Comparison of ENCODE assay signal across 10 cellular contexts in the genomic region with DNA sequence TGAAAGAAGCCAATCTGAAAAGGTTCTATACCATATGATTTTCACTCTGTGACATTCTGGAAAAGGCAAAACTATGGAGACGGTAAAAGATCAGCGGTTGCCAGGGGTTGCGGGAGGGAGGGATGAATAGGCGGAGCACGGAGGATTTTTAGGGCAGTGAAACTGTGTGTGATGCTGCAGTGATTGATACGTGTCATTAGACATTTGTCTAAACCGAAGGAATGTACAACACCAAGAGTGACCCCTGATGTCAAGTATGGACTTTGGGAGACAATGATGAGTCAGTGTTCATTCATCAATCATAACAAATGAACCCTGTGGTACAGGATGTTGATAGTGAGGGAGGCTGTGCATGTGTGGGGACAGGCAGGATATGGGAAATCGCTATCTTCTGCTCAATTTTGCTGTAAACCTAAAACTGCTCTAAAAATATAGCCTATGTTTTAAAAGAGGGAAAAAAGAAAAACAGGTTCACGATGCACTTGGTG. TPM values are rescaled to one million over a fixed set of nuclear protein-coding genes. Genes with fewer than 3 reads are reported as not detected.
A peak's percentile ranks its signal among the peaks of the same experiment; 100 is the strongest.
DNase-seq lines count a peak whose midpoint lies in the region; ATAC-seq, FAIRE-seq and TF ChIP-seq lines count a peak whose summit lies in the region.
"Had no signal": no experiment of that assay in that cellular context is flagged by ENCODE, and none has a peak within 500 bp of the region (broad histone marks: within the 10 kb centered on the region; RNA-seq: fewer than 3 reads in every experiment).

No MANE protein-coding gene starts in this region.

- H3K9me3 ChIP-seq in HUES64 (ENCODE audit: insufficient read depth, low read depth, low read length) = no peaks in the 10 kb centered on the region
- no peaks in the 10 kb centered on the region for H3K9me3 ChIP-seq in GM12878 (replicated peaks; ENCODE audit: control insufficient read depth, insufficient read depth, low read length)

- RAD21 ChIA-PET in GM12878 (lab: Charles Lee; ENCODE audit: unreplicated experiment) = no interaction called here

- H3K4me1 ChIP-seq in HUES64 (ENCODE audit: insufficient read depth, low read length) (peaks cover 60% of the 10 kb centered on the region), GM12878 (ENCODE audit: control insufficient read depth, insufficient read depth, low read length) (peaks cover 3% of the 10 kb centered on the region; the same call in 1 of the 2 replicates)

- TF ChIP-seq CTCF in GM12878 (IDR thresholded peaks at IDR 0.05 in 2 of 3, conservative IDR thresholded peaks at IDR 0.05 in 1 of 3; ENCODE audit: control insufficient read depth in 2 of 3, extremely low read depth in 1 of 3, insufficient read depth in 1 of 3, low read depth in 3 of 3, low read length in 3 of 3) = no peak

- peak; percentile 56 for FAIRE-seq in GM12878 (lab: Jason Lieb, UNC)

- no peak overlapping the region for H2AFZ ChIP-seq in GM12878 (ENCODE audit: control insufficient read depth, low read depth, low read length)

- peaks cover 3% of the 10 kb centered on the region; the same call in 1 of the 2 replicates for H4K20me1 ChIP-seq in GM12878 (ENCODE audit: control insufficient read depth, insufficient read depth)

- CTCF ChIA-PET in GM12878 (lab: Yijun Ruan, JAX) = interaction anchor here (0.9 kb wide), 1 partner anchor 154 kb away, joined by 4 read pairs; no protein-coding TSS in a partner anchor

- peak overlapping the region; percentile 9; the same call in 1 of the 2 replicates for H3K4me3 ChIP-seq in HUES64 (ENCODE audit: low read length)
- H3K4me3 ChIP-seq in GM12878 = no peak overlapping the region

- ATAC-seq in GM12878 = no peak
- peak; percentile 5 for ATAC-seq in left lobe of liver
- no peak for ATAC-seq in left colon
- ATAC-seq in GM21360 (IDR thresholded peaks at IDR 0.05; ENCODE audit: unreplicated experiment) = no peak
- ATAC-seq in HG02981 (IDR thresholded peaks at IDR 0.05; ENCODE audit: unreplicated experiment) = no peak

- H3K27me3 ChIP-seq in HUES64 (ENCODE audit: insufficient read depth, low read length) (no peaks in the 10 kb centered on the region), GM12878 (replicated peaks in 1 of 2; ENCODE audit: control insufficient read depth in 2 of 2, insufficient read depth in 2 of 2, low read length in 1 of 2) (no peaks in the 10 kb centered on the region)

- DNase-seq in GM12878 (ENCODE audit: low read depth, low spot score) = no peak
- DNase-seq in left lobe of liver (ENCODE audit: low spot score) = no peak
- no peak for DNase-seq in substantia nigra (lab: John Stamatoyannopoulos, UW)
- DNase-seq in NOMO-1 treated with dmso at 0.1 percent for 144 hours (lab: John Stamatoyannopoulos, UW; ENCODE audit: unreplicated experiment) = no peak
- no peak for DNase-seq in left colon
- DNase-seq: nephron progenitor cell had no signal

- no peak for TF ChIP-seq EP300 in GM12878 (IDR thresholded peaks at IDR 0.05; ENCODE audit: borderline replicate concordance in 1 of 2, control insufficient read depth in 1 of 2, low read depth in 2 of 2, low read length in 2 of 2)

- intact Hi-C loops in GM12878 (cut with micrococcal nuclease; ENCODE audit: unreplicated experiment) (no loop called here), left colon (cut with DNase I, micrococcal nuclease) (no loop called here)

- POLR2A ChIA-PET in GM12878 (lab: Charles Lee) = no interaction called here

- no peak overlapping the region for H3K4me2 ChIP-seq in GM12878 (ENCODE audit: control insufficient read depth, insufficient read depth)

- TF ChIP-seq RAD21 in GM12878 (IDR thresholded peaks at IDR 0.05; ENCODE audit: insufficient read depth, low read depth, low read length) = no peak

- no peak for TF ChIP-seq POLR2A in GM12878 (IDR thresholded peaks at IDR 0.05; ENCODE audit: low read depth, low read length)

- H3K27ac ChIP-seq in HUES64 (ENCODE audit: low read depth, low read length) (no peak overlapping the region; the same call in 1 of the 2 replicates), GM12878 (ENCODE audit: control insufficient read depth, insufficient read depth) (no peak overlapping the region), substantia nigra (ENCODE audit: low read depth, low read length, poor library complexity, severe bottlenecking) (peak overlapping the region; percentile 77)
- H3K27ac ChIP-seq: HL-60 had no signal

- peaks cover 4% of the 10 kb centered on the region for H3K79me2 ChIP-seq in GM12878 (ENCODE audit: control insufficient read depth, insufficient read depth, low read length)

- no TSS peak for BruUV-seq in GM12878 (replicated peaks; lab: Mats Ljungman, UMichigan)

- SMC1A ChIA-PET in GM12878 (lab: Charles Lee; ENCODE audit: uncharacterized antibody, unreplicated experiment) = no interaction called here

- peaks cover 4% of the 10 kb centered on the region; the same call in 1 of the 2 replicates for H3K36me3 ChIP-seq in HUES64 (ENCODE audit: insufficient read depth, low read length)
- peaks cover 0 to 4% of the 10 kb centered on the region in 2 experiments; a peak in 1 of 4 replicates for H3K36me3 ChIP-seq in GM12878 (ENCODE audit: control insufficient read depth in 2 of 2, insufficient read depth in 2 of 2, low read length in 1 of 2)

- in situ Hi-C loops in GM12878 (cut with MboI) = no loop called here

- 81% methylated on average over 9 of the region's 9 CpGs for WGBS in HUES64
- 75% methylated on average over 9 of the region's 9 CpGs for WGBS in GM12878 (ENCODE audit: insufficient coverage, insufficient replicate concordance, low lambda C conversion rate, missing lambda C conversion rate)

- H3K9ac ChIP-seq in HUES64 (ENCODE audit: low read depth, low read length) = no peak overlapping the region
- no peak overlapping the region for H3K9ac ChIP-seq in GM12878 (ENCODE audit: control insufficient read depth, insufficient read depth, low read length)

TF ChIP-seq in GM12878, 131 proteins besides CTCF, POLR2A, EP300 and RAD21 (continues in another document):
- TF ChIP-seq, protein P1, sequence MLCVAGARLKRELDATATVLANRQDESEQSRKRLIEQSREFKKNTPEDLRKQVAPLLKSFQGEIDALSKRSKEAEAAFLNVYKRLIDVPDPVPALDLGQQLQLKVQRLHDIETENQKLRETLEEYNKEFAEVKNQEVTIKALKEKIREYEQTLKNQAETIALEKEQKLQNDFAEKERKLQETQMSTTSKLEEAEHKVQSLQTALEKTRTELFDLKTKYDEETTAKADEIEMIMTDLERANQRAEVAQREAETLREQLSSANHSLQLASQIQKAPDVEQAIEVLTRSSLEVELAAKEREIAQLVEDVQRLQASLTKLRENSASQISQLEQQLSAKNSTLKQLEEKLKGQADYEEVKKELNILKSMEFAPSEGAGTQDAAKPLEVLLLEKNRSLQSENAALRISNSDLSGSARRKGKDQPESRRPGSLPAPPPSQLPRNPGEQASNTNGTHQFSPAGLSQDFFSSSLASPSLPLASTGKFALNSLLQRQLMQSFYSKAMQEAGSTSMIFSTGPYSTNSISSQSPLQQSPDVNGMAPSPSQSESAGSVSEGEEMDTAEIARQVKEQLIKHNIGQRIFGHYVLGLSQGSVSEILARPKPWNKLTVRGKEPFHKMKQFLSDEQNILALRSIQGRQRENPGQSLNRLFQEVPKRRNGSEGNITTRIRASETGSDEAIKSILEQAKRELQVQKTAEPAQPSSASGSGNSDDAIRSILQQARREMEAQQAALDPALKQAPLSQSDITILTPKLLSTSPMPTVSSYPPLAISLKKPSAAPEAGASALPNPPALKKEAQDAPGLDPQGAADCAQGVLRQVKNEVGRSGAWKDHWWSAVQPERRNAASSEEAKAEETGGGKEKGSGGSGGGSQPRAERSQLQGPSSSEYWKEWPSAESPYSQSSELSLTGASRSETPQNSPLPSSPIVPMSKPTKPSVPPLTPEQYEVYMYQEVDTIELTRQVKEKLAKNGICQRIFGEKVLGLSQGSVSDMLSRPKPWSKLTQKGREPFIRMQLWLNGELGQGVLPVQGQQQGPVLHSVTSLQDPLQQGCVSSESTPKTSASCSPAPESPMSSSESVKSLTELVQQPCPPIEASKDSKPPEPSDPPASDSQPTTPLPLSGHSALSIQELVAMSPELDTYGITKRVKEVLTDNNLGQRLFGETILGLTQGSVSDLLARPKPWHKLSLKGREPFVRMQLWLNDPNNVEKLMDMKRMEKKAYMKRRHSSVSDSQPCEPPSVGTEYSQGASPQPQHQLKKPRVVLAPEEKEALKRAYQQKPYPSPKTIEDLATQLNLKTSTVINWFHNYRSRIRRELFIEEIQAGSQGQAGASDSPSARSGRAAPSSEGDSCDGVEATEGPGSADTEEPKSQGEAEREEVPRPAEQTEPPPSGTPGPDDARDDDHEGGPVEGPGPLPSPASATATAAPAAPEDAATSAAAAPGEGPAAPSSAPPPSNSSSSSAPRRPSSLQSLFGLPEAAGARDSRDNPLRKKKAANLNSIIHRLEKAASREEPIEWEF (IDR thresholded peaks at IDR 0.05; ENCODE audit: insufficient replicate concordance, low read depth, low read length) = no peak
- TF ChIP-seq SP1 (IDR thresholded peaks at IDR 0.05; ENCODE audit: low read depth, low read length) (no peak), NR2C1 (IDR thresholded peaks at IDR 0.05) (no peak)

RNA-seq across cellular contexts. Expression of a gene that starts 34.4 kb away (rescaled TPM):
- polyA plus RNA-seq in HUES64 (2013, experiment 1 of 2) = 59.1 TPM
- polyA plus RNA-seq in HUES64 (2013, experiment 2 of 2) = 70.5 TPM
- total RNA-seq in GM12878 (2013; cell fraction: nucleolus; rRNA removed) = 247 and 251 TPM in 2 replicates
- total RNA-seq in GM12878 (2014; rRNA removed) (77.0 and 86.2 TPM in 2 replicates), GM12878 (2014; rRNA removed; fragmentation: Illumina TruSeq; extraction: Trizol) (70.6 and 71.3 TPM in 2 replicates), GM12878 (2021) (90.0 and 97.6 TPM in 2 replicates), left lobe of liver (158 TPM), left colon (100 to 1,000 TPM; 201 to 223 TPM)
- polyA plus RNA-seq in GM12878 (2011; ENCODE audit: low read depth) = 45.2 TPM
- polyA plus RNA-seq in GM12878 (2011; rRNA removed) (56.1 and 81.2 TPM in 2 replicates), GM12878 (2014; fragmentation: Illumina TruSeq; extraction: Trizol) (78.1 and 104 TPM in 2 replicates), GM12878 (2014; fragmentation: Nextera tagmentation; extraction: Ambion mirVana) (10 to 100 TPM in 1 of 2 experiments, 1 to 10 TPM in 1; 8.8 to 21.0 TPM), GM12878 (2014; rRNA removed) (88.7 and 88.8 TPM in 2 replicates), GM12878 (2016; fragmentation: Nextera tagmentation; extraction: Ambion mirVana) (10 to 100 TPM; 26.3 to 28.6 TPM)
- 110 and 117 TPM in 2 replicates for polyA plus RNA-seq in GM12878 (2011; cell fraction: cytosol; rRNA removed)
- 70.5 and 84.8 TPM in 2 replicates for polyA plus RNA-seq in GM12878 (2011; cell fraction: nucleus; rRNA removed)
- 72.6 and 77.3 TPM in 2 replicates for polyA plus RNA-seq in GM12878 (2012)
- polyA minus RNA-seq in GM12878 (2011; rRNA and poly(A)+ RNA removed) = 136 and 155 TPM in 2 replicates
- polyA minus RNA-seq in GM12878 (2011; cell fraction: cytosol; rRNA and poly(A)+ RNA removed) = 30.7 and 37.3 TPM in 2 replicates
- 28.8 and 59.6 TPM in 2 replicates for polyA minus RNA-seq in GM12878 (2011; cell fraction: nucleus; rRNA and poly(A)+ RNA removed)
